Comparison of ENCODE assay signal across 24 cellular contexts in genomic region chr21:44450402-44450801, GRCh38.
"Had no signal": no experiment of that assay in that cellular context is flagged by ENCODE, and none has a peak within 500 bp of the region (broad histone marks: within the 10 kb centered on the region; RNA-seq: fewer than 3 reads in every experiment).

No MANE protein-coding gene starts in this region.

- H3K27ac ChIP-seq: esophagus squamous epithelium, gastrocnemius medialis, prostate gland, testis, vagina had no signal

- DNase-seq: activated CD4-positive, alpha-beta memory T cell treated with anti-CD3 and anti-CD28 coated beads, Interleukin-2, amount 10 ng/mL, durations not matched to agents 7 days and 5 days; activated CD4-positive, alpha-beta T cell treated with anti-CD3 and anti-CD28 coated beads, Interleukin-2, amount 10 ng/mL, durations not matched to agents 24 days and 14 days; activated CD4-positive, CD25-positive, alpha-beta regulatory T cell; activated CD8-positive, alpha-beta memory T cell treated with anti-CD3 and anti-CD28 coated beads, Interleukin-2, amount 10 ng/mL, durations not matched to agents 7 days and 5 days; activated naive CD4-positive, alpha-beta T cell treated with anti-CD3 and anti-CD28 coated beads, Interleukin-2, amount 10 ng/mL, durations not matched to agents 7 days and 5 days; amygdala; cerebellar nuclear complex; cortex of kidney; esophagus squamous epithelium; gastrocnemius medialis; hippocampal formation; mucosa of descending colon; stimulated activated CD4-positive, alpha-beta T cell treated with anti-CD3 and anti-CD28 coated beads, Interleukin-1b, Interleukin-23, amount 100 ng/mL, for 48 hours; T-helper 9 cell; testis had no signal

- FAIRE-seq: bronchial epithelial cell had no signal

- H3K27me3 ChIP-seq: testis, vagina had no signal

- H3K9me3 ChIP-seq: gastrocnemius medialis, mucosa of descending colon, prostate gland, testis, vagina had no signal

- H3K4me1 Mint-ChIP-seq: activated CD4-positive, alpha-beta T cell treated with anti-CD3 and anti-CD28 coated beads, Interleukin-2, amount 10 ng/mL, durations not matched to agents 24 days and 14 days; memory B cell; stimulated activated memory B cell treated with anti-CD40 and anti-IgM and Interleukin-4, amounts not matched to agents 10 μg/mL and 1 μg/mL and 100 μg/mL, for 72 hours had no signal

- H3K27ac Mint-ChIP-seq: activated CD4-positive, alpha-beta memory T cell treated with anti-CD3 and anti-CD28 coated beads, Interleukin-2, amount 10 ng/mL, durations not matched to agents 7 days and 5 days; activated CD4-positive, alpha-beta T cell treated with anti-CD3 and anti-CD28 coated beads, Interleukin-2, amount 10 ng/mL, durations not matched to agents 24 days and 14 days; activated CD8-positive, alpha-beta memory T cell treated with anti-CD3 and anti-CD28 coated beads, Interleukin-2, amount 10 ng/mL, durations not matched to agents 7 days and 5 days; activated naive CD4-positive, alpha-beta T cell treated with anti-CD3 and anti-CD28 coated beads, Interleukin-2, amount 10 ng/mL, durations not matched to agents 7 days and 5 days; activated T-helper 2 cell treated with anti-CD3 and anti-CD28 coated beads, Interferon-gamma antibody, Interleukin-2, Interleukin-4, amounts not matched to agents 10 μg/mL and 5 μg/mL and 100 μg/mL, durations not matched to agents 14 hours and 24 hours and 36 hours; endodermal cell; memory B cell; stimulated activated memory B cell treated with anti-CD40 and anti-IgM and Interleukin-4, amounts not matched to agents 10 μg/mL and 1 μg/mL and 100 μg/mL, for 72 hours; type B pancreatic cell had no signal

- H3K4me1 ChIP-seq: gastrocnemius medialis, prostate gland, testis, vagina had no signal

- H3K36me3 Mint-ChIP-seq: activated CD8-positive, alpha-beta memory T cell treated with anti-CD3 and anti-CD28 coated beads, Interleukin-2, amount 10 ng/mL, durations not matched to agents 7 days and 5 days; stimulated activated memory B cell treated with anti-CD40 and anti-IgM and Interleukin-4, amounts not matched to agents 10 μg/mL and 1 μg/mL and 100 μg/mL, for 72 hours; type B pancreatic cell had no signal

- ATAC-seq: activated CD8-positive, alpha-beta memory T cell treated with anti-CD3 and anti-CD28 coated beads, Interleukin-2, amount 10 ng/mL, durations not matched to agents 7 days and 5 days; gastrocnemius medialis; mucosa of descending colon had no signal

- H3K4me3 ChIP-seq: esophagus squamous epithelium, gastrocnemius medialis, mucosa of descending colon, prostate gland, testis, vagina had no signal

- H3K4me3 Mint-ChIP-seq: activated CD4-positive, alpha-beta memory T cell treated with anti-CD3 and anti-CD28 coated beads, Interleukin-2, amount 10 ng/mL, durations not matched to agents 7 days and 5 days; activated CD4-positive, alpha-beta T cell treated with anti-CD3 and anti-CD28 coated beads, Interleukin-2, amount 10 ng/mL, durations not matched to agents 24 days and 14 days; activated CD8-positive, alpha-beta memory T cell treated with anti-CD3 and anti-CD28 coated beads, Interleukin-2, amount 10 ng/mL, durations not matched to agents 7 days and 5 days; activated naive CD4-positive, alpha-beta T cell treated with anti-CD3 and anti-CD28 coated beads, Interleukin-2, amount 10 ng/mL, durations not matched to agents 7 days and 5 days; endodermal cell; memory B cell; neural crest cell; stimulated activated memory B cell treated with anti-CD40 and anti-IgM and Interleukin-4, amounts not matched to agents 10 μg/mL and 1 μg/mL and 100 μg/mL, for 72 hours; type B pancreatic cell had no signal

- H3K36me3 ChIP-seq: esophagus squamous epithelium, gastrocnemius medialis, prostate gland, vagina had no signal

- H3K9me3 Mint-ChIP-seq: neural crest cell, type B pancreatic cell had no signal
